13 cellular contexts compared by ENCODE assay signal in the genomic region with DNA sequence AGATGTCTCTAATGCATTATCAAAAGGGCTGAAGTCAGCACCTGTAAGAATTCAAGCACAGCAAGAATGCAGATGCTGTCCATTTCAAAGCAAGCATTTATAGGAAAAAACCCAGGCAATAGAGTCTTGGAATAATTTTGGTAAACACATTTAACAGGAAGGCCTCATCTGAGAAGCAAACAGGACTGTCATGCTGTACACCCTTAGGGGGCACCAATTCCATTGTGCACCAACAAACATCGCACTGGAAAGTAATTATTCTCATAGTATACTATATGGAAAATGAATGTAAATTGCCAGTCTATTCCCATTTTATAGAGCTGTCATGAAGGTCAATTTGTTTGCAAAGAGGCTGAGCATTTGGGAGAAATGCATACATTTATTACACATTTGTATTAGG.
DNase-seq lines count a peak whose midpoint lies in the region; ATAC-seq and TF ChIP-seq lines count a peak whose summit lies in the region.
"Had no signal": no experiment of that assay in that cellular context is flagged by ENCODE, and none has a peak within 500 bp of the region (broad histone marks: within the 10 kb centered on the region; RNA-seq: fewer than 3 reads in every experiment).

No MANE protein-coding gene starts in this region.

- no peaks in the 10 kb centered on the region for H3K27me3 Mint-ChIP-seq in stimulated activated naive CD8-positive, alpha-beta T cell treated with anti-CD3 and anti-CD28 coated beads, Interleukin-15, amount 100 ng/mL, for 72 hours
- H3K27me3 Mint-ChIP-seq: stimulated activated memory B cell treated with anti-CD40 and anti-IgM and Interleukin-4, amounts not matched to agents 10 μg/mL and 1 μg/mL and 100 μg/mL, for 72 hours had no signal

- H3K79me2 ChIP-seq in DND-41 (ENCODE audit: insufficient read depth, low read length): no peaks in the 10 kb centered on the region

- TF ChIP-seq CTCF in DND-41 (IDR thresholded peaks at IDR 0.05; ENCODE audit: borderline replicate concordance, extremely low read depth, low read length, poor library complexity, severe bottlenecking) (peak; percentile 20), fibroblast of villous mesenchyme (IDR thresholded peaks at IDR 0.05; ENCODE audit: insufficient read depth, low read depth, low read length) (peak; percentile 38)

- H3K9me3 ChIP-seq in DND-41 (ENCODE audit: insufficient read depth, low read length, severe bottlenecking): no peaks in the 10 kb centered on the region
- H3K9me3 ChIP-seq: esophagus squamous epithelium had no signal

- ATAC-seq in DND-41 (ENCODE audit: insufficient read depth, low read depth): no peak
- ATAC-seq in GM21737 (IDR thresholded peaks at IDR 0.05; ENCODE audit: unreplicated experiment): no peak
- no peak for ATAC-seq in stimulated activated naive CD8-positive, alpha-beta T cell treated with anti-CD3 and anti-CD28 coated beads, Interleukin-15, amount 100 ng/mL, for 72 hours
- no peak for ATAC-seq in HG02763 (IDR thresholded peaks at IDR 0.05; ENCODE audit: unreplicated experiment)
- ATAC-seq: stimulated activated memory B cell treated with anti-CD40 and anti-IgM and Interleukin-4, amounts not matched to agents 10 μg/mL and 1 μg/mL and 100 μg/mL, for 72 hours had no signal

- H4K20me1 ChIP-seq in DND-41 (ENCODE audit: insufficient read depth, low read length): no peaks in the 10 kb centered on the region

- DNase-seq in Ammon's horn (ENCODE audit: low spot score): peak; percentile 24
- no peak for DNase-seq in DND-41
- peak; percentile 25 for DNase-seq in NCI-H748 treated with DMSO at 0.1 percent for 48 hours (lab: John Stamatoyannopoulos, UW)
- peak; percentile 3 for DNase-seq in fibroblast of villous mesenchyme (ENCODE audit: low read depth)
- no peak for DNase-seq in stimulated activated CD4-positive, alpha-beta T cell treated with anti-CD3 and anti-CD28 coated beads, Interleukin-1b, Interleukin-23, amount 100 ng/mL, for 48 hours
- DNase-seq in stimulated activated naive CD8-positive, alpha-beta T cell treated with anti-CD3 and anti-CD28 coated beads, Interleukin-15, amount 100 ng/mL, for 72 hours: no peak
- DNase-seq: esophagus squamous epithelium, hypothalamus, NCI-H2107 had no signal

- H3K4me3 ChIP-seq in DND-41 (ENCODE audit: low read depth in 1 of 2, low read length in 2 of 2) (no peak overlapping the region), fibroblast of villous mesenchyme (ENCODE audit: low read depth, low read length) (no peak overlapping the region)
- H3K4me3 ChIP-seq: esophagus squamous epithelium had no signal

- H3K36me3 ChIP-seq in DND-41 (ENCODE audit: insufficient read depth, low read length): no peaks in the 10 kb centered on the region
- H3K36me3 ChIP-seq: esophagus squamous epithelium had no signal

- H3K27ac ChIP-seq in DND-41 (ENCODE audit: low read length): no peak overlapping the region
- H3K27ac ChIP-seq: esophagus squamous epithelium had no signal

- H3K27me3 ChIP-seq in DND-41 (ENCODE audit: insufficient read depth, low read length, poor library complexity): no peaks in the 10 kb centered on the region
- H3K27me3 ChIP-seq: esophagus squamous epithelium had no signal

- H3K4me1 ChIP-seq in DND-41 (ENCODE audit: insufficient read depth, low read length): no peaks in the 10 kb centered on the region
- H3K4me1 ChIP-seq: esophagus squamous epithelium had no signal

- H3K4me1 Mint-ChIP-seq in stimulated activated naive CD8-positive, alpha-beta T cell treated with anti-CD3 and anti-CD28 coated beads, Interleukin-15, amount 100 ng/mL, for 72 hours: peaks cover 8% of the 10 kb centered on the region

- no peak overlapping the region for H3K9ac ChIP-seq in DND-41 (ENCODE audit: low read depth, low read length)

- no peaks in the 10 kb centered on the region for H3K9me3 Mint-ChIP-seq in stimulated activated naive CD8-positive, alpha-beta T cell treated with anti-CD3 and anti-CD28 coated beads, Interleukin-15, amount 100 ng/mL, for 72 hours
- H3K9me3 Mint-ChIP-seq: IgD-negative memory B cell; stimulated activated memory B cell treated with anti-CD40 and anti-IgM and Interleukin-4, amounts not matched to agents 10 μg/mL and 1 μg/mL and 100 μg/mL, for 72 hours had no signal

- H2AFZ ChIP-seq in DND-41 (ENCODE audit: low read depth, low read length): no peak overlapping the region

- no peak overlapping the region for H3K4me2 ChIP-seq in DND-41 (ENCODE audit: insufficient read depth, low read length)

- no peak overlapping the region for H3K4me3 Mint-ChIP-seq in stimulated activated naive CD8-positive, alpha-beta T cell treated with anti-CD3 and anti-CD28 coated beads, Interleukin-15, amount 100 ng/mL, for 72 hours
- H3K4me3 Mint-ChIP-seq: IgD-negative memory B cell; stimulated activated memory B cell treated with anti-CD40 and anti-IgM and Interleukin-4, amounts not matched to agents 10 μg/mL and 1 μg/mL and 100 μg/mL, for 72 hours had no signal

- no peak overlapping the region for H3K27ac Mint-ChIP-seq in stimulated activated naive CD8-positive, alpha-beta T cell treated with anti-CD3 and anti-CD28 coated beads, Interleukin-15, amount 100 ng/mL, for 72 hours
- H3K27ac Mint-ChIP-seq: IgD-negative memory B cell; stimulated activated memory B cell treated with anti-CD40 and anti-IgM and Interleukin-4, amounts not matched to agents 10 μg/mL and 1 μg/mL and 100 μg/mL, for 72 hours had no signal

Comparison
In these comparisons a context has a peak if more than half of its experiments do, and no peak if none do; other contexts are left out.
1. DNase-seq: peak in Ammon's horn (single experiment), NCI-H748 treated with DMSO at 0.1 percent for 48 hours (single experiment) and fibroblast of villous mesenchyme (single experiment); none in DND-41 (single experiment), stimulated activated CD4-positive, alpha-beta T cell treated with anti-CD3 and anti-CD28 coated beads, Interleukin-1b, Interleukin-23, amount 100 ng/mL, for 48 hours (single experiment) and stimulated activated naive CD8-positive, alpha-beta T cell treated with anti-CD3 and anti-CD28 coated beads, Interleukin-15, amount 100 ng/mL, for 72 hours (0 of 2).